In genomic region chr2:70516596-70516995, GRCh38 we compare ENCODE assay signal across 9 cellular contexts. TPM values are rescaled to one million over a fixed set of nuclear protein-coding genes. Genes with fewer than 3 reads are reported as not detected.
A peak's percentile ranks its signal among the peaks of the same experiment; 100 is the strongest.
DNase-seq lines count a peak whose midpoint lies in the region; ATAC-seq and TF ChIP-seq lines count a peak whose summit lies in the region.
"Had no signal": no experiment of that assay in that cellular context is flagged by ENCODE, and none has a peak within 500 bp of the region (broad histone marks: within the 10 kb centered on the region; RNA-seq: fewer than 3 reads in every experiment).

No MANE protein-coding gene starts in this region.

- 58% methylated on average over 5 of the region's 5 CpGs for WGBS in prostate gland

- ATAC-seq in GM19043 (IDR thresholded peaks at IDR 0.05; ENCODE audit: low read depth, unreplicated experiment): peak; percentile 92
- ATAC-seq in HG03064 (IDR thresholded peaks at IDR 0.05; ENCODE audit: low read depth, unreplicated experiment): peak; percentile 96
- peak; percentile 42 for ATAC-seq in T-helper 17 cell

- H3K4me1 Mint-ChIP-seq in T-helper 17 cell: peaks cover 5% of the 10 kb centered on the region

- H3K27me3 Mint-ChIP-seq in T-helper 17 cell: no peaks in the 10 kb centered on the region

- no peak overlapping the region for H3K27ac Mint-ChIP-seq in T-helper 17 cell

- DNase-seq in AG10803 (ENCODE audit: low read depth) (peak; percentile 62), T-helper 17 cell (no peak), DMS114 treated with DMSO at 0.1 percent for 48 hours (lab: John Stamatoyannopoulos, UW; ENCODE audit: unreplicated experiment) (no peak), prostate gland (ENCODE audit: low spot score) (no peak), midbrain (lab: John Stamatoyannopoulos, UW) (no peak), NCI-H510A (lab: John Stamatoyannopoulos, UW) (no peak)
- DNase-seq: heart left ventricle had no signal

- no peak for TF ChIP-seq POLR2A in prostate gland (IDR thresholded peaks at IDR 0.05)

- H3K36me3 ChIP-seq in prostate gland: no peaks in the 10 kb centered on the region
- H3K36me3 ChIP-seq: heart left ventricle had no signal

- TF ChIP-seq CTCF in AG10803 (conservative IDR thresholded peaks at IDR 0.05; ENCODE audit: low read length): no peak
- TF ChIP-seq CTCF in prostate gland (IDR thresholded peaks at IDR 0.05): no peak

- no peak overlapping the region for H3K27ac ChIP-seq in prostate gland

- H3K4me1 ChIP-seq in prostate gland (replicated peaks): no peaks in the 10 kb centered on the region

- no peaks in the 10 kb centered on the region for H3K27me3 ChIP-seq in prostate gland (replicated peaks; ENCODE audit: insufficient read depth)
- H3K27me3 ChIP-seq: heart left ventricle had no signal

- H3K9me3 ChIP-seq in T-helper 17 cell (ENCODE audit: control insufficient read depth, low read length, poor library complexity, severe bottlenecking): no peaks in the 10 kb centered on the region
- H3K9me3 ChIP-seq in prostate gland: no peaks in the 10 kb centered on the region
- H3K9me3 ChIP-seq: heart left ventricle had no signal

- H3K4me3 ChIP-seq in AG10803 (ENCODE audit: low read length): no peak overlapping the region
- H3K4me3 ChIP-seq in prostate gland: no peak overlapping the region
- H3K4me3 ChIP-seq: heart left ventricle had no signal

- intact Hi-C loops in prostate gland (cut with DNase I): no loop called here

- H3K36me3 Mint-ChIP-seq in T-helper 17 cell (ENCODE audit: low read depth): peaks cover 2% of the 10 kb centered on the region

- H3K4me3 Mint-ChIP-seq in T-helper 17 cell: no peak overlapping the region

RNA-seq across cellular contexts. Expression of gene TGFA, which starts 37.0 kb away (rescaled TPM):
- total RNA-seq in T-helper 17 cell (1 to 10 TPM; 1.9 to 3.8 TPM), prostate gland (1 to 10 TPM; 3.7 to 9.2 TPM)

Comparison
In these comparisons a context has a peak if more than half of its experiments do, and no peak if none do; other contexts are left out.
1. ATAC-seq: peak in every context shown above with its lines; median percentile 96 in HG03064; 92 in GM19043; 42 in T-helper 17 cell.